In the genomic region with DNA sequence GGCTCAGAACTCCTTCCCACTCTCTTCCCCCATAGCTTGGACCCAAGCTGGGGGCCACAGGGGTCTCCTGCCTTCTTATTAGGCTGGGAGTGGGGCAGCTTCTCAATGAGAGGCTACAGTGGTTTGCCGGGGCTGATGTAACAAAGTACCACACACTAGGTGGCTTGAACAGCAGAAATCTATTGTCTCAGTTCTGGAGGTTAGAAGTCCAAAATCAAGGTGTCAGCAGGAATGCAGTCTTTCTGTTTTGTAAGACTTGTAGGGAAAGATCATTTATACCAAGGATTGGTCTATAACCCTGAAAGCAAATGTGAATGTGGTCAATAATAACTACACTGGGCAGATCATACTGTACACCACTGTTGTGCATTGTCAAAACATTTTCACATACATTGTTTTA, we compare ENCODE assay signal across 27 cellular contexts.
"Had no signal": no experiment of that assay in that cellular context is flagged by ENCODE, and none has a peak within 500 bp of the region (broad histone marks: within the 10 kb centered on the region; RNA-seq: fewer than 3 reads in every experiment).

No MANE protein-coding gene starts in this region.

- FAIRE-seq: endometrium, islet of Langerhans, keratinocyte had no signal

- DNase-seq: colonic mucosa; cortex of kidney; effector CD8-positive, alpha-beta T cell; effector memory CD8-positive, alpha-beta T cell; endodermal cell; erythroblast; esophagus squamous epithelium; foreskin fibroblast; foreskin melanocyte; gastrocnemius medialis; glutamatergic neuron; head of caudate nucleus; heart right ventricle; hippocampal formation; left cardiac atrium; left lung; left ventricle myocardium superior; lower lobe of right lung; mesenchymal stem cell; mucosa of descending colon had no signal

- H3K36me3 ChIP-seq: colonic mucosa, esophagus squamous epithelium, gastrocnemius medialis, heart right ventricle, left lung, lower lobe of right lung had no signal

- H3K27ac ChIP-seq: colonic mucosa, epithelial cell of prostate, esophagus squamous epithelium, gastrocnemius medialis, heart right ventricle, left lung, lower lobe of right lung had no signal

- H3K4me1 ChIP-seq: colonic mucosa, gastrocnemius medialis had no signal

- H3K9me3 Mint-ChIP-seq: dendritic cell treated with granulocyte-macrophage colony-stimulating factor and Interleukin-4, amounts not matched to agents 40 ng/mL and 50 ng/mL, for 4 days; effector memory CD8-positive, alpha-beta T cell had no signal

- H3K4me3 Mint-ChIP-seq: dendritic cell treated with granulocyte-macrophage colony-stimulating factor and Interleukin-4, amounts not matched to agents 40 ng/mL and 50 ng/mL, for 4 days; effector memory CD8-positive, alpha-beta T cell; endodermal cell; mesothelial cell of epicardium had no signal

- H3K4me3 ChIP-seq: colonic mucosa, esophagus squamous epithelium, gastrocnemius medialis, heart right ventricle, left lung, lower lobe of right lung, mucosa of descending colon had no signal

- H3K9me3 ChIP-seq: colonic mucosa, esophagus squamous epithelium, gastrocnemius medialis, heart right ventricle, left lung, lower lobe of right lung, mucosa of descending colon had no signal

- ATAC-seq: effector memory CD8-positive, alpha-beta T cell; esophagus mucosa; gastrocnemius medialis; heart right ventricle; left cardiac atrium; left lung; left ventricle myocardium superior; lower lobe of right lung; mucosa of descending colon had no signal

- H3K27me3 ChIP-seq: colonic mucosa, esophagus squamous epithelium, gastrocnemius medialis, heart right ventricle, left lung had no signal

- H3K27ac Mint-ChIP-seq: dendritic cell treated with granulocyte-macrophage colony-stimulating factor and Interleukin-4, amounts not matched to agents 40 ng/mL and 50 ng/mL, for 4 days; effector memory CD8-positive, alpha-beta T cell; endodermal cell had no signal
